2 cellular contexts compared by ENCODE assay signal in the genomic region with DNA sequence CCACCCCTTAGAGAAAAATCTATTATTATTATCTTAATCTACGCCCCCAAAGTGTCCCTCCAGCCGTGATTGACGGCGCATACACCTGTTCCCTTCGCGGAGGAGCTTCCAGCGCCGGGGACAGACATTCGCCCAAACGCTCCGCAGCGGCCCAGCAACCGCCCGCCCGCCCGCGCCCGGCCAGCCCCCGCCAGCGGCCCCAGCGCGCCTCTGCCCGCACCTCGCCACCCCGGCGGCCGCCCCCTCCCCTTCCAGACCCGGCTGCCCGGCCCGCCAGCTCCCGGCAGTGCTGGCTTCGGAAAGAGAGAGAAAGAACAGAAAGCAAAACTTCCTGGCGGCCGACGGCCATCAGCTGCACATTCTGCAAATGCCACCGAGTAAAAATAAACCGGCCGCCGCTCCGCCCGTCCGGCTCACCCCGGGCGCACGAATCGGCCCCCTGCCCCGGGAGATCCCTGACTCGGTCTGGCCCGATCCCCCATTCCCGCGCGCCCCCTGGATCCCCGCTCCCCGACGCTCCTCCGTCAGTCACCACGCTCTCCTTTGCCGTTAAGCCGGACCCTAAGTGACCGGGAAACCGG.
TF ChIP-seq lines count a peak whose summit lies in the region.

No MANE protein-coding gene starts in this region.

TF ChIP-seq in A549, 52 proteins besides CTCF, POLR2A, EP300 and RAD21:
- no peak for TF ChIP-seq CBX2 (IDR thresholded peaks at IDR 0.05; ENCODE audit: borderline replicate concordance, low read depth)
- TF ChIP-seq CEBPB (IDR thresholded peaks at IDR 0.05) = no peak
- no peak for TF ChIP-seq REST (IDR thresholded peaks at IDR 0.05)
- TF ChIP-seq HOXB13 (CRISPR knock-in tag; IDR thresholded peaks at IDR 0.05; ENCODE audit: low read depth) = no peak
- no peak for TF ChIP-seq PHF8 (IDR thresholded peaks at IDR 0.05; ENCODE audit: borderline replicate concordance, low read depth)
- no peak for TF ChIP-seq FOSB (CRISPR knock-in tag; IDR thresholded peaks at IDR 0.05)
- no peak for TF ChIP-seq MAZ (IDR thresholded peaks at IDR 0.05; ENCODE audit: borderline replicate concordance, low read depth, low read length)
- no peak for TF ChIP-seq RNF2 (IDR thresholded peaks at IDR 0.05; ENCODE audit: borderline replicate concordance, low read depth)
- no peak for TF ChIP-seq GATA3 (IDR thresholded peaks at IDR 0.05; ENCODE audit: borderline replicate concordance)
- TF ChIP-seq, protein P1, sequence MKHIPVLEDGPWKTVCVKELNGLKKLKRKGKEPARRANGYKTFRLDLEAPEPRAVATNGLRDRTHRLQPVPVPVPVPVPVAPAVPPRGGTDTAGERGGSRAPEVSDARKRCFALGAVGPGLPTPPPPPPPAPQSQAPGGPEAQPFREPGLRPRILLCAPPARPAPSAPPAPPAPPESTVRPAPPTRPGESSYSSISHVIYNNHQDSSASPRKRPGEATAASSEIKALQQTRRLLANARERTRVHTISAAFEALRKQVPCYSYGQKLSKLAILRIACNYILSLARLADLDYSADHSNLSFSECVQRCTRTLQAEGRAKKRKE (CRISPR knock-in tag; IDR thresholded peaks at IDR 0.05; ENCODE audit: low read depth) = no peak
- no peak for TF ChIP-seq TFCP2L1 (CRISPR knock-in tag; IDR thresholded peaks at IDR 0.05)
- no peak for TF ChIP-seq RCOR1 (IDR thresholded peaks at IDR 0.05; ENCODE audit: low read depth, low read length)
- TF ChIP-seq ESRRA (IDR thresholded peaks at IDR 0.05; ENCODE audit: borderline replicate concordance, low read length) = no peak
- TF ChIP-seq, protein P2, sequence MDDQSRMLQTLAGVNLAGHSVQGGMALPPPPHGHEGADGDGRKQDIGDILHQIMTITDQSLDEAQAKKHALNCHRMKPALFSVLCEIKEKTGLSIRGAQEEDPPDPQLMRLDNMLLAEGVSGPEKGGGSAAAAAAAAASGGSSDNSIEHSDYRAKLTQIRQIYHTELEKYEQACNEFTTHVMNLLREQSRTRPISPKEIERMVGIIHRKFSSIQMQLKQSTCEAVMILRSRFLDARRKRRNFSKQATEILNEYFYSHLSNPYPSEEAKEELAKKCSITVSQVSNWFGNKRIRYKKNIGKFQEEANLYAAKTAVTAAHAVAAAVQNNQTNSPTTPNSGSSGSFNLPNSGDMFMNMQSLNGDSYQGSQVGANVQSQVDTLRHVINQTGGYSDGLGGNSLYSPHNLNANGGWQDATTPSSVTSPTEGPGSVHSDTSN (IDR thresholded peaks at IDR 0.05) = no peak
- TF ChIP-seq CHD2 (IDR thresholded peaks at IDR 0.05; ENCODE audit: low read length, partially characterized antibody) = no peak

TF ChIP-seq in HepG2, 621 proteins besides CTCF, POLR2A, EP300 and RAD21:
- no peak for TF ChIP-seq CEBPB (IDR thresholded peaks at IDR 0.05; ENCODE audit: borderline replicate concordance, low read depth, low read length)
- no peak for TF ChIP-seq ZNF564 (CRISPR knock-in tag; IDR thresholded peaks at IDR 0.05)
- TF ChIP-seq ZNF800 (CRISPR knock-in tag; IDR thresholded peaks at IDR 0.05) = 0 out of 2 replicates have a peak, but pooled peaks have one; percentile 2
- no peak for TF ChIP-seq DMAP1 (CRISPR knock-in tag; IDR thresholded peaks at IDR 0.05)
- no peak for TF ChIP-seq ZNF570 (CRISPR knock-in tag; IDR thresholded peaks at IDR 0.05; ENCODE audit: borderline replicate concordance)
- TF ChIP-seq ZNF558 (CRISPR knock-in tag; IDR thresholded peaks at IDR 0.05; ENCODE audit: borderline replicate concordance) = no peak
- no peak for TF ChIP-seq TFE3 (CRISPR knock-in tag; IDR thresholded peaks at IDR 0.05)
TF ChIP-seq in HepG2: peak in this region for 1.
